ENCODE assay signal across 1 cellular context in the genomic region with DNA sequence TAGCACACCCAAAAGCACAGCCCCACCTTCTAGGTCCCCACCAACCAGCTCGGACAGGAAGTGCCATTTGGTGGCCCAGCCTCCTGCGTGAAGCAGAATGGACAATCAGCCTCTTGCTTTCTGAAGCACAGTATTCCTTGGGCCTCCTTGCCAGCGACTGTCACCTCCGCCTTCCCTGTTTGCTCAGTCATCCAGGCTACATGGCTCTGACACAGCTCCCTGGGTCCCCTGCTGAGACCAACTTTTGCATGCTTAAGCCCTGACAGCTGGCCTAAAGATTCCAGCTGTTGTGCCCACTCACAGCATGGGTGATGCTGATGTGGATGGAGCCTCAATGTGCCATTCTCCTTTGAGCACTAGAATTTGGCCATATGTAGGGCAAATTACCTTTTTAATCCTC.
TF ChIP-seq lines count a peak whose summit lies in the region.

No MANE protein-coding gene starts in this region.

TF ChIP-seq in GM23338, 12 proteins besides CTCF, POLR2A, EP300 and RAD21:
- no peak for TF ChIP-seq ZNF462 (CRISPR knock-in tag; IDR thresholded peaks at IDR 0.05)
- TF ChIP-seq STAT1 (IDR thresholded peaks at IDR 0.05; ENCODE audit: unreplicated experiment), result no peak
- TF ChIP-seq EZH2phosphoT487 (IDR thresholded peaks at IDR 0.05; ENCODE audit: unreplicated experiment), result no peak
- TF ChIP-seq POLR2AphosphoS5 (IDR thresholded peaks at IDR 0.05; ENCODE audit: low read depth), result no peak
- TF ChIP-seq EZH2 (IDR thresholded peaks at IDR 0.05; ENCODE audit: low read depth, unreplicated experiment), result no peak
TF ChIP-seq in GM23338: peak in this region for 0.
